ENCODE assay signal across 16 cellular contexts in the genomic region with DNA sequence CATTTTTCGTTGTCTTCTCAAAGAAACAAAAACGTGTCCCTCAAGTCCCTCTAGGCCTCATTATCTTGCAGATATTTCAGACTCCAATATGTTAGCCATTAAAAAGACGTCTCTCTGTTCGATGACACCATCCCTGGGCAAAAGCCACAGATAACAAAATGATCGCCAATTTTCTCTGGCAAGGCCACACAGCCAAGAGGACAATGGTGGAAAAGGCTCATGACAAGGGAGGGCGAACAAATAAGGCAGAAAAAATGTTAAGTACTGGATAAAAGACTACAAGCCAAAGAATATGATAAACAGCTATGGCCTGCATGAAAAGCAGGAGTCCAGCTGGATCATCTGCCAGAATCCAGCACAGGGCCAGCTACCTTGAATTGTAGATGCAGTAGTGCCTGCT.
DNase-seq lines count a peak whose midpoint lies in the region; ATAC-seq and TF ChIP-seq lines count a peak whose summit lies in the region.
"Had no signal": no experiment of that assay in that cellular context is flagged by ENCODE, and none has a peak within 500 bp of the region (broad histone marks: within the 10 kb centered on the region; RNA-seq: fewer than 3 reads in every experiment).

No MANE protein-coding gene starts in this region.

- H3K36me3 ChIP-seq in left ventricle myocardium inferior: no peaks in the 10 kb centered on the region
- H3K36me3 ChIP-seq in psoas muscle (ENCODE audit: insufficient read depth in 1 of 2, low read depth in 1 of 2): peaks cover 0 to 54% of the 10 kb centered on the region in 2 donors
- H3K36me3 ChIP-seq: BLaER1 had no signal

- ATAC-seq in Right ventricle myocardium superior (ENCODE audit: poor library complexity) (peak; percentile 68), psoas muscle (no peak), GM19351 (IDR thresholded peaks at IDR 0.05; ENCODE audit: unreplicated experiment) (no peak), GM18502 (IDR thresholded peaks at IDR 0.05; ENCODE audit: poor library complexity, unreplicated experiment) (no peak)

- intact Hi-C loops in Right ventricle myocardium superior (cut with DNase I): no loop called here
- intact Hi-C loops in left ventricle myocardium inferior (cut with micrococcal nuclease): no loop called here
- intact Hi-C loops in psoas muscle (cut with DNase I): no loop called here

- TF ChIP-seq CTCF in left ventricle myocardium inferior (IDR thresholded peaks at IDR 0.05; ENCODE audit: borderline replicate concordance) (no peak), fibroblast of the aortic adventitia (IDR thresholded peaks at IDR 0.05; ENCODE audit: insufficient read depth, low read length) (no peak), psoas muscle (IDR thresholded peaks at IDR 0.05) (no peak)

- no peak for DNase-seq in Right ventricle myocardium superior
- DNase-seq in left ventricle myocardium inferior: no peak
- DNase-seq in fibroblast of the aortic adventitia (ENCODE audit: low read depth): peak; percentile 59
- DNase-seq in psoas muscle: no peak
- DNase-seq in stimulated activated CD4-positive, alpha-beta T cell treated with anti-CD3 and anti-CD28 coated beads, Interleukin-15, amount 100 ng/mL, for 24 hours: no peak
- DNase-seq: CD4-positive, alpha-beta memory T cell; NCI-H1417; NCI-H187; NCI-H2107; NCI-H524; PC-9 had no signal

- H3K27ac ChIP-seq in left ventricle myocardium inferior (replicated peaks): no peak overlapping the region
- H3K27ac ChIP-seq in psoas muscle: peak overlapping the region; percentile 24
- H3K27ac ChIP-seq: BLaER1, KMS-11, PC-9, RWPE1 had no signal

- H3K9me3 ChIP-seq in left ventricle myocardium inferior (replicated peaks) (no peaks in the 10 kb centered on the region), psoas muscle (no peaks in the 10 kb centered on the region)
- H3K9me3 ChIP-seq: BLaER1 had no signal

- H3K27me3 ChIP-seq in left ventricle myocardium inferior (ENCODE audit: low read depth) (peaks cover 18% of the 10 kb centered on the region), psoas muscle (ENCODE audit: insufficient read depth in 3 of 3, low read length in 2 of 3) (no peaks in the 10 kb centered on the region)
- H3K27me3 ChIP-seq: BLaER1 had no signal

- H3K4me3 ChIP-seq in left ventricle myocardium inferior: no peak overlapping the region
- no peak overlapping the region for H3K4me3 ChIP-seq in fibroblast of the aortic adventitia (ENCODE audit: low read depth, low read length)
- H3K4me3 ChIP-seq in psoas muscle: no peak overlapping the region
- H3K4me3 ChIP-seq: BLaER1, PC-9 had no signal

- 59 to 62% (median 60%) methylated on average over 6 of the region's 6 CpGs for WGBS in psoas muscle, 3 donors

- no peaks in the 10 kb centered on the region for H3K4me1 ChIP-seq in left ventricle myocardium inferior
- peaks cover 33% of the 10 kb centered on the region for H3K4me1 ChIP-seq in psoas muscle
- H3K4me1 ChIP-seq: BLaER1 had no signal
